In the genomic region with DNA sequence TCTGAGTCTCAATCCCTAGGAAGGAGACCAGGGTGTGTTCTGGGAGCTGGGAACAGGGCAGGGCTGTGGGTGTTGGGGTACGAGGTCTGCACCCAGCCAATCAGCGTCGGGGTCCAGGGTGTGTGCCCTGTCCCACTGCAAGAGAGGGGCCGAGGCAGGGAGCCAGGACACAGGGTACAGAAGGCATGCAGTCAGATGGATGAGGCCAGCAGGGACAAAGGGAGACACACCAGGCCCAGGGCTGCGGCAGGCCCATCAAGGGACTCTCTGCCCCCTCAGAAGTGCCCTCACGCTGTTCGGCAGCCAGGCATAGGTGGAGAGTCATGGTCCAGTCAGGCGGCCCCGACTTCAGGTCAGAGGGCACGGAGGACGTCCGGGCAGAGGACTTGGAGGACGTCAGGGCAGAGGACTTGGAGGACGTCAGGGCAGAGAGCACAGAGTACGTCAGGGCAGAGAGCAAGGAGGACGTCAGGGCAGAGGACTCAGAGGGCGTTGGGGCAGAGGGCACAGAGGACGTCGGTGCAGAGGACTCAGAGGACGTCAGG, we compare ENCODE assay signal across 21 cellular contexts. TPM values are rescaled to one million over a fixed set of nuclear protein-coding genes. Genes with fewer than 3 reads are reported as not detected.
"Had no signal": no experiment of that assay in that cellular context is flagged by ENCODE, and none has a peak within 500 bp of the region (broad histone marks: within the 10 kb centered on the region; RNA-seq: fewer than 3 reads in every experiment).

No MANE protein-coding gene starts in this region.

- H3K4me3 ChIP-seq: body of pancreas, gastrocnemius medialis, heart right ventricle, mucosa of descending colon, pancreas, right lobe of liver, uterus had no signal

- H3K27ac Mint-ChIP-seq: activated CD4-positive, alpha-beta T cell treated with anti-CD3 and anti-CD28 coated beads for 36 hours; activated naive CD8-positive, alpha-beta T cell treated with anti-CD3 and anti-CD28 coated beads for 36 hours; activated T-helper 1 cell treated with anti-CD3 and anti-CD28 coated beads, Interleukin-12 subunit alpha, Interleukin-12 subunit beta, Interleukin-2, Interleukin-4 antibody, amounts not matched to agents 30 ng/mL and 10 ng/mL and 1 ng/mL, durations not matched to agents 14 hours and 24 hours and 36 hours; stimulated activated memory B cell treated with anti-CD40 and anti-IgM and Interleukin-4, amounts not matched to agents 10 μg/mL and 1 μg/mL and 100 μg/mL, for 72 hours had no signal

- H3K4me3 Mint-ChIP-seq: activated CD4-positive, alpha-beta T cell treated with anti-CD3 and anti-CD28 coated beads for 36 hours; activated naive CD8-positive, alpha-beta T cell treated with anti-CD3 and anti-CD28 coated beads for 36 hours; activated T-helper 1 cell treated with anti-CD3 and anti-CD28 coated beads, Interleukin-12 subunit alpha, Interleukin-12 subunit beta, Interleukin-2, Interleukin-4 antibody, amounts not matched to agents 30 ng/mL and 10 ng/mL and 1 ng/mL, durations not matched to agents 14 hours and 24 hours and 36 hours; naive B cell; stimulated activated memory B cell treated with anti-CD40 and anti-IgM and Interleukin-4, amounts not matched to agents 10 μg/mL and 1 μg/mL and 100 μg/mL, for 72 hours had no signal

- H3K36me3 ChIP-seq: gastrocnemius medialis, heart right ventricle, neutrophil, pancreas, right lobe of liver, uterus had no signal

- H3K9me3 Mint-ChIP-seq: activated naive CD8-positive, alpha-beta T cell treated with anti-CD3 and anti-CD28 coated beads for 36 hours; activated T-helper 1 cell treated with anti-CD3 and anti-CD28 coated beads, Interleukin-12 subunit alpha, Interleukin-12 subunit beta, Interleukin-2, Interleukin-4 antibody, amounts not matched to agents 30 ng/mL and 10 ng/mL and 1 ng/mL, durations not matched to agents 14 hours and 24 hours and 36 hours; naive B cell had no signal

- H3K9me3 ChIP-seq: body of pancreas, gastrocnemius medialis, heart right ventricle, mucosa of descending colon, neutrophil, pancreas, right lobe of liver, uterus had no signal

- ATAC-seq: activated CD4-positive, alpha-beta T cell treated with anti-CD3 and anti-CD28 coated beads for 36 hours; body of pancreas; gastrocnemius medialis; heart right ventricle; left ventricle myocardium superior; mucosa of descending colon; pancreas; right lobe of liver; stimulated activated memory B cell treated with anti-CD40 and anti-IgM and Interleukin-4, amounts not matched to agents 10 μg/mL and 1 μg/mL and 100 μg/mL, for 72 hours had no signal

- H3K27ac ChIP-seq: body of pancreas, gastrocnemius medialis, heart right ventricle, neutrophil, pancreas, right lobe of liver, uterus had no signal

- DNase-seq: activated CD4-positive, alpha-beta T cell treated with anti-CD3 and anti-CD28 coated beads for 36 hours; activated CD4-positive, alpha-beta T cell treated with anti-CD3 and anti-CD28 coated beads, Interleukin-2, amount 50 U/mL, for 48 hours; activated naive CD4-positive, alpha-beta T cell; activated naive CD8-positive, alpha-beta T cell treated with anti-CD3 and anti-CD28 coated beads for 36 hours; activated T-cell treated with anti-CD3 and anti-CD28 coated beads for 4 hours; amniotic stem cell; body of pancreas; caudate nucleus; gastrocnemius medialis; heart right ventricle; mucosa of descending colon; naive B cell; pancreas; stimulated activated CD4-positive, alpha-beta T cell treated with anti-CD3 and anti-CD28 coated beads, Interleukin-4, amount 100 ng/mL, for 4 hours; T-helper 2 cell; uterus had no signal

- H3K27me3 ChIP-seq: body of pancreas, gastrocnemius medialis, neutrophil, pancreas, right lobe of liver, uterus had no signal

- H3K4me1 Mint-ChIP-seq: activated CD4-positive, alpha-beta T cell treated with anti-CD3 and anti-CD28 coated beads for 36 hours; activated naive CD8-positive, alpha-beta T cell treated with anti-CD3 and anti-CD28 coated beads for 36 hours; stimulated activated memory B cell treated with anti-CD40 and anti-IgM and Interleukin-4, amounts not matched to agents 10 μg/mL and 1 μg/mL and 100 μg/mL, for 72 hours had no signal

- H3K36me3 Mint-ChIP-seq: activated naive CD8-positive, alpha-beta T cell treated with anti-CD3 and anti-CD28 coated beads for 36 hours; naive B cell; stimulated activated memory B cell treated with anti-CD40 and anti-IgM and Interleukin-4, amounts not matched to agents 10 μg/mL and 1 μg/mL and 100 μg/mL, for 72 hours had no signal

- H3K27me3 Mint-ChIP-seq: activated CD4-positive, alpha-beta T cell treated with anti-CD3 and anti-CD28 coated beads for 36 hours; activated naive CD8-positive, alpha-beta T cell treated with anti-CD3 and anti-CD28 coated beads for 36 hours had no signal

- H3K4me1 ChIP-seq: body of pancreas, gastrocnemius medialis, heart right ventricle, pancreas, right lobe of liver, uterus had no signal

RNA-seq across cellular contexts. Expression of gene ADAMTS2, which starts 28.8 kb away (rescaled TPM):
- total RNA-seq: activated CD4-positive, alpha-beta T cell treated with anti-CD3 and anti-CD28 coated beads for 36 hours; activated naive CD8-positive, alpha-beta T cell treated with anti-CD3 and anti-CD28 coated beads for 36 hours; activated T-helper 1 cell treated with anti-CD3 and anti-CD28 coated beads, Interleukin-12 subunit alpha, Interleukin-12 subunit beta, Interleukin-2, Interleukin-4 antibody, amounts not matched to agents 30 ng/mL and 10 ng/mL and 1 ng/mL, durations not matched to agents 14 hours and 24 hours and 36 hours had no signal
